ENCODE assay signal across 25 cellular contexts in genomic region chr14:32110200-32110896, GRCh38. TPM values are rescaled to one million over a fixed set of nuclear protein-coding genes. Genes with fewer than 3 reads are reported as not detected.
DNase-seq lines count a peak whose midpoint lies in the region; ATAC-seq and TF ChIP-seq lines count a peak whose summit lies in the region.
"Had no signal": no experiment of that assay in that cellular context is flagged by ENCODE, and none has a peak within 500 bp of the region (broad histone marks: within the 10 kb centered on the region; RNA-seq: fewer than 3 reads in every experiment).

No MANE protein-coding gene starts in this region.

- H3K4me2 ChIP-seq in mesenchymal stem cell (ENCODE audit: low read length, poor library complexity, severe bottlenecking) (no peak overlapping the region), smooth muscle cell (no peak overlapping the region)

- no peaks in the 10 kb centered on the region for H3K9me3 ChIP-seq in left ventricle myocardium inferior (replicated peaks)
- no peaks in the 10 kb centered on the region for H3K9me3 ChIP-seq in T-helper 17 cell (ENCODE audit: control insufficient read depth, low read length, poor library complexity, severe bottlenecking)
- H3K9me3 ChIP-seq in mesenchymal stem cell (ENCODE audit: control insufficient read depth, low read length), result no peaks in the 10 kb centered on the region
- no peaks in the 10 kb centered on the region for H3K9me3 ChIP-seq in smooth muscle cell (replicated peaks; ENCODE audit: low read depth)
- H3K9me3 ChIP-seq in esophagus squamous epithelium, result no peaks in the 10 kb centered on the region
- H3K9me3 ChIP-seq: tibial artery had no signal

- peaks cover 2% of the 10 kb centered on the region for H3K36me3 ChIP-seq in left ventricle myocardium inferior
- H3K36me3 ChIP-seq in mesenchymal stem cell (ENCODE audit: control insufficient read depth in 1 of 2, insufficient read depth in 2 of 2, low read depth in 1 of 2, low read length in 2 of 2), result peaks cover 0 to 14% of the 10 kb centered on the region in 2 experiments
- no peaks in the 10 kb centered on the region for H3K36me3 ChIP-seq in smooth muscle cell (ENCODE audit: low read depth)
- H3K36me3 ChIP-seq in H7 (replicated peaks; ENCODE audit: control insufficient read depth, insufficient read depth, low read length), result no peaks in the 10 kb centered on the region
- peaks cover 0 to 23% (median 0%) of the 10 kb centered on the region in 3 donors for H3K36me3 ChIP-seq in esophagus squamous epithelium
- H3K36me3 ChIP-seq: tibial artery had no signal

- H3K36me3 Mint-ChIP-seq in T-helper 17 cell (ENCODE audit: low read depth), result peaks cover 2% of the 10 kb centered on the region

- H3K4ac ChIP-seq in mesenchymal stem cell (ENCODE audit: low read depth in 1 of 2, low read length in 2 of 2), result no peak overlapping the region

- H2AK5ac ChIP-seq in mesenchymal stem cell (ENCODE audit: low read length, severe bottlenecking), result no peak overlapping the region

- intact Hi-C loops in left ventricle myocardium inferior (cut with micrococcal nuclease), result no loop called here
- intact Hi-C loops in Right ventricle myocardium inferior (cut with DNase I), result no loop called here
- intact Hi-C loops in esophagus squamous epithelium (cut with DNase I), result no loop called here

- H3K23ac ChIP-seq in mesenchymal stem cell (ENCODE audit: low read length in 2 of 2), result no peak overlapping the region

- ATAC-seq in Right ventricle myocardium inferior, result no peak
- no peak for ATAC-seq in T-helper 17 cell
- ATAC-seq: activated CD4-positive, CD25-positive, alpha-beta regulatory T cell treated with anti-CD3 and anti-CD28 coated beads, Interleukin-2, amount 50 U/mL, for 24 hours; CD8-positive, alpha-beta T cell; Panc1; sciatic nerve; stimulated activated naive CD8-positive, alpha-beta T cell treated with anti-CD3 and anti-CD28 coated beads, Interleukin-15, amount 100 ng/mL, for 72 hours had no signal

- H3K14ac ChIP-seq in mesenchymal stem cell (ENCODE audit: low read length in 2 of 2), result no peak overlapping the region

- peak overlapping the region; percentile 47 for H3K4me3 Mint-ChIP-seq in T-helper 17 cell
- H3K4me3 Mint-ChIP-seq: activated CD4-positive, alpha-beta memory T cell treated with anti-CD3 and anti-CD28 coated beads, Interleukin-2, amount 10 ng/mL, durations not matched to agents 7 days and 5 days; activated naive CD4-positive, alpha-beta T cell treated with anti-CD3 and anti-CD28 coated beads, Interleukin-2, amount 50 U/mL, for 24 hours; CD8-positive, alpha-beta T cell; stimulated activated naive CD8-positive, alpha-beta T cell treated with anti-CD3 and anti-CD28 coated beads, Interleukin-15, amount 100 ng/mL, for 72 hours had no signal

- peaks cover 6% of the 10 kb centered on the region for H3K79me1 ChIP-seq in mesenchymal stem cell (replicated peaks; ENCODE audit: low read length, poor library complexity, severe bottlenecking)

- H4K20me1 ChIP-seq in smooth muscle cell (ENCODE audit: low read depth), result peaks cover 97% of the 10 kb centered on the region

- H3K4me1 Mint-ChIP-seq in T-helper 17 cell, result peaks cover 27% of the 10 kb centered on the region

- H4K8ac ChIP-seq in mesenchymal stem cell (ENCODE audit: low read length), result no peak overlapping the region

- H2AFZ ChIP-seq in mesenchymal stem cell (ENCODE audit: low read depth, low read length) (no peak overlapping the region), smooth muscle cell (ENCODE audit: low read depth) (no peak overlapping the region)

- no peak for DNase-seq in left ventricle myocardium inferior
- DNase-seq in Right ventricle myocardium inferior (ENCODE audit: missing footprints), result no peak
- DNase-seq in T-helper 17 cell, result no peak
- no peak for DNase-seq in mesenchymal stem cell
- DNase-seq in smooth muscle cell (lab: John Stamatoyannopoulos, UW; ENCODE audit: unreplicated experiment), result no peak
- DNase-seq in NCI-H1417 treated with DMSO at 0.1 percent for 48 hours (lab: John Stamatoyannopoulos, UW), result no peak
- no peak for DNase-seq in H7
- no peak for DNase-seq in esophagus squamous epithelium (lab: John Stamatoyannopoulos, UW)
- DNase-seq: activated CD4-positive, alpha-beta memory T cell treated with anti-CD3 and anti-CD28 coated beads, Interleukin-2, amount 10 ng/mL, durations not matched to agents 7 days and 5 days; activated CD8-positive, alpha-beta memory T cell treated with anti-CD3 and anti-CD28 coated beads, Interleukin-2, amount 50 U/mL, for 48 hours; caudate nucleus; CD8-positive, alpha-beta T cell; DMS153; dorsolateral prefrontal cortex; islet precursor cell; NCI-H1694; NCI-H510A treated with DMSO at 0.1 percent for 48 hours; NK-92 treated with Interleukin-12 subunit alpha and Interleukin-12 subunit beta, amount 100 ng/mL, for 24 hours; stimulated activated naive CD8-positive, alpha-beta T cell treated with anti-CD3 and anti-CD28 coated beads, Interleukin-15, amount 100 ng/mL, for 72 hours; T-helper 1 cell; tibial artery had no signal

- no peak overlapping the region for H3K18ac ChIP-seq in mesenchymal stem cell (ENCODE audit: low read depth in 1 of 2, low read length in 2 of 2)

- no peak overlapping the region for H2BK15ac ChIP-seq in mesenchymal stem cell (ENCODE audit: low read depth, poor library complexity, severe bottlenecking)

- peaks cover 16% of the 10 kb centered on the region for H3F3A ChIP-seq in smooth muscle cell (ENCODE audit: low read depth)

- peak overlapping the region; percentile 30 for H3K27ac ChIP-seq in left ventricle myocardium inferior (replicated peaks)
- peak overlapping the region; percentile 24 for H3K27ac ChIP-seq in mesenchymal stem cell (ENCODE audit: low read length, poor library complexity, severe bottlenecking)
- H3K27ac ChIP-seq in smooth muscle cell (ENCODE audit: low read depth), result peak overlapping the region; percentile 93
- no peak overlapping the region for H3K27ac ChIP-seq in esophagus squamous epithelium
- H3K27ac ChIP-seq: dorsolateral prefrontal cortex, tibial artery had no signal

- H4K91ac ChIP-seq in mesenchymal stem cell (ENCODE audit: low read length), result no peak overlapping the region

- 85% methylated on average over 4 of the region's 4 CpGs for WGBS in mesenchymal stem cell
- 88% methylated on average over 4 of the region's 4 CpGs for WGBS in smooth muscle cell (ENCODE audit: low lambda C conversion rate)
- WGBS in esophagus squamous epithelium, 2 donors, result 91 to 98% methylated on average over 4 of the region's 4 CpGs

- H3K9ac ChIP-seq in mesenchymal stem cell (ENCODE audit: low read length) (no peak overlapping the region), smooth muscle cell (ENCODE audit: low read depth) (no peak overlapping the region)

- H2BK12ac ChIP-seq in mesenchymal stem cell (ENCODE audit: low read length in 2 of 2), result no peak overlapping the region

- TF ChIP-seq CTCF in left ventricle myocardium inferior (IDR thresholded peaks at IDR 0.05; ENCODE audit: borderline replicate concordance), result no peak
- no peak for TF ChIP-seq CTCF in smooth muscle cell (IDR thresholded peaks at IDR 0.05; ENCODE audit: borderline replicate concordance, insufficient read depth, poor library complexity, severe bottlenecking)
- no peak for TF ChIP-seq CTCF in esophagus squamous epithelium (IDR thresholded peaks at IDR 0.05)

- H3K27me3 Mint-ChIP-seq in T-helper 17 cell, result no peaks in the 10 kb centered on the region
- H3K27me3 Mint-ChIP-seq: activated CD4-positive, alpha-beta memory T cell treated with anti-CD3 and anti-CD28 coated beads, Interleukin-2, amount 10 ng/mL, durations not matched to agents 7 days and 5 days; activated naive CD4-positive, alpha-beta T cell treated with anti-CD3 and anti-CD28 coated beads, Interleukin-2, amount 50 U/mL, for 24 hours; stimulated activated naive CD8-positive, alpha-beta T cell treated with anti-CD3 and anti-CD28 coated beads, Interleukin-15, amount 100 ng/mL, for 72 hours had no signal

- peaks cover 100% of the 10 kb centered on the region for H3K79me2 ChIP-seq in smooth muscle cell (ENCODE audit: low read depth)

- H2BK5ac ChIP-seq in mesenchymal stem cell (ENCODE audit: low read depth, low read length, poor library complexity, severe bottlenecking), result no peak overlapping the region

- H3K27ac Mint-ChIP-seq in T-helper 17 cell, result peak overlapping the region; percentile 41
- H3K27ac Mint-ChIP-seq: activated CD4-positive, alpha-beta memory T cell treated with anti-CD3 and anti-CD28 coated beads, Interleukin-2, amount 10 ng/mL, durations not matched to agents 7 days and 5 days; activated naive CD4-positive, alpha-beta T cell treated with anti-CD3 and anti-CD28 coated beads, Interleukin-2, amount 50 U/mL, for 24 hours; CD8-positive, alpha-beta T cell had no signal

- H3K4me3 ChIP-seq in left ventricle myocardium inferior (no peak overlapping the region), mesenchymal stem cell (ENCODE audit: insufficient read depth in 1 of 2, low read depth in 1 of 2, low read length in 2 of 2) (no peak overlapping the region), smooth muscle cell (no peak overlapping the region), H7 (ENCODE audit: insufficient read depth, low read depth, low read length) (no peak overlapping the region), esophagus squamous epithelium (no peak overlapping the region)
- H3K4me3 ChIP-seq: dorsolateral prefrontal cortex, tibial artery had no signal

- peaks cover 67% of the 10 kb centered on the region for H3K4me1 ChIP-seq in left ventricle myocardium inferior
- no peaks in the 10 kb centered on the region for H3K4me1 ChIP-seq in mesenchymal stem cell (ENCODE audit: control insufficient read depth, insufficient read depth, low read depth, low read length)
- H3K4me1 ChIP-seq in smooth muscle cell (ENCODE audit: low read depth), result peaks cover 11% of the 10 kb centered on the region
- H3K4me1 ChIP-seq in esophagus squamous epithelium, result no peaks in the 10 kb centered on the region

- H2BK120ac ChIP-seq in mesenchymal stem cell (ENCODE audit: low read depth, low read length), result no peak overlapping the region

- H3K27me3 ChIP-seq in left ventricle myocardium inferior (ENCODE audit: low read depth), result no peaks in the 10 kb centered on the region
- no peaks in the 10 kb centered on the region for H3K27me3 ChIP-seq in mesenchymal stem cell (ENCODE audit: control insufficient read depth in 1 of 2, insufficient read depth in 1 of 2, low read length in 2 of 2)
- no peaks in the 10 kb centered on the region for H3K27me3 ChIP-seq in smooth muscle cell (ENCODE audit: low read depth)
- no peaks in the 10 kb centered on the region for H3K27me3 ChIP-seq in H7 (ENCODE audit: control insufficient read depth, insufficient read depth, low read length)
- no peaks in the 10 kb centered on the region for H3K27me3 ChIP-seq in esophagus squamous epithelium
- H3K27me3 ChIP-seq: dorsolateral prefrontal cortex, tibial artery had no signal

- TF ChIP-seq POLR2A in esophagus squamous epithelium (IDR thresholded peaks at IDR 0.05), result no peak

RNA-seq across cellular contexts. Expression of gene ARHGAP5, which starts 33.2 kb away (rescaled TPM):
- total RNA-seq in left ventricle myocardium inferior (238 TPM), Right ventricle myocardium inferior (210 TPM), T-helper 17 cell (10 to 100 TPM; 65.1 to 77.7 TPM), smooth muscle cell (217 and 298 TPM in 2 replicates), esophagus squamous epithelium (100 to 1,000 TPM in 2 of 4 donors, 10 to 100 TPM in 2; 77.7 to 139 (median 100) TPM)
- polyA plus RNA-seq in mesenchymal stem cell (2013, experiment 1 of 2), result 40.4 TPM
- 42.2 TPM for polyA plus RNA-seq in mesenchymal stem cell (2013, experiment 2 of 2)
- polyA plus RNA-seq in smooth muscle cell, result 24.1 and 24.9 TPM in 2 replicates
- 33.3 and 53.0 TPM in 2 replicates for total RNA-seq in H7 (2014; rRNA removed; shearing (Covaris generic))

Comparison
In these comparisons a context has a peak if more than half of its experiments do, and no peak if none do; other contexts are left out.
1. H3K27ac ChIP-seq: peak in left ventricle myocardium inferior (single experiment), mesenchymal stem cell (single experiment) and smooth muscle cell (single experiment); none in esophagus squamous epithelium (0 of 4).